Comparison of ENCODE assay signal across 12 cellular contexts in genomic region chrX:110026099-110026844, GRCh38. TPM values are rescaled to one million over a fixed set of nuclear protein-coding genes. Genes with fewer than 3 reads are reported as not detected.
DNase-seq lines count a peak whose midpoint lies in the region; FAIRE-seq and TF ChIP-seq lines count a peak whose summit lies in the region.
"Had no signal": no experiment of that assay in that cellular context is flagged by ENCODE, and none has a peak within 500 bp of the region (broad histone marks: within the 10 kb centered on the region; RNA-seq: fewer than 3 reads in every experiment).

No MANE protein-coding gene starts in this region.

- H3K4me3 ChIP-seq in mammary epithelial cell (replicated peaks in 1 of 3; ENCODE audit: insufficient read depth in 1 of 3, low read depth in 2 of 3, low read length in 3 of 3): no peak overlapping the region
- no peak overlapping the region for H3K4me3 ChIP-seq in stomach
- H3K4me3 ChIP-seq: K562 had no signal

- peak overlapping the region; percentile 28 for H3K9ac ChIP-seq in mammary epithelial cell (ENCODE audit: insufficient read depth, low read length)

- intact Hi-C loops in mammary epithelial cell (cut with micrococcal nuclease) (no loop called here), stomach (cut with DNase I; ENCODE audit: low total_unique reads) (no loop called here)

- TF ChIP-seq POLR2A in stomach (IDR thresholded peaks at IDR 0.05): no peak

- H3K4me1 ChIP-seq in mammary epithelial cell (ENCODE audit: insufficient read depth, low read length): peaks cover 14% of the 10 kb centered on the region
- peaks cover 0 to 23% (median 6%) of the 10 kb centered on the region in 4 donors for H3K4me1 ChIP-seq in stomach

- H3K79me2 ChIP-seq in mammary epithelial cell (ENCODE audit: insufficient read depth, low read length): no peaks in the 10 kb centered on the region

- FAIRE-seq in urothelium cell line (lab: Jason Lieb, UNC): no peak
- FAIRE-seq: K562 had no signal

- no peaks in the 10 kb centered on the region for H3K9me3 ChIP-seq in mammary epithelial cell (replicated peaks; ENCODE audit: insufficient read depth, low read length)
- no peaks in the 10 kb centered on the region for H3K9me3 ChIP-seq in stomach

- no peaks in the 10 kb centered on the region for H4K20me1 ChIP-seq in mammary epithelial cell (ENCODE audit: insufficient read depth, low read length)

- 44% methylated on average over 8 of the region's 9 CpGs for WGBS in mammary epithelial cell (ENCODE audit: low coverage, missing lambda C conversion rate)
- WGBS in stomach, 5 donors: 39 to 53% (median 43%) methylated on average over 9 of the region's 9 CpGs

- dilution Hi-C loops in mammary epithelial cell (cut with HindIII; ENCODE audit: low sequenced_read_pairs): loop anchor here (5.0 kb wide), 1 partner anchor 36 kb away; no protein-coding TSS in a partner anchor

- no peak for TF ChIP-seq EP300 in stomach (IDR thresholded peaks at IDR 0.05)

- CTCF ChIA-PET in mammary epithelial cell (lab: Charles Lee; ENCODE audit: low non-redundant PET): no interaction called here

- in situ Hi-C loops in mammary epithelial cell (cut with MboI; ENCODE audit: low sequenced_read_pairs in 2 of 2): no loop called here

- peak overlapping the region; percentile 41 for H3K4me2 ChIP-seq in mammary epithelial cell (ENCODE audit: insufficient read depth, low read depth, low read length)

- no peak for TF ChIP-seq CTCF in mammary epithelial cell (conservative IDR thresholded peaks at IDR 0.05 in 1 of 2, IDR thresholded peaks at IDR 0.05 in 1 of 2; ENCODE audit: extremely low read depth in 1 of 2, insufficient read depth in 1 of 2, low read depth in 1 of 2, low read length in 2 of 2)
- no peak for TF ChIP-seq CTCF in stomach (IDR thresholded peaks at IDR 0.05)

- H3K27ac ChIP-seq in mammary epithelial cell (ENCODE audit: insufficient read depth, low read depth, low read length) (peak overlapping the region; percentile 76), stomach (peak overlapping the region in 4 of 5 donors; percentile 29 to 77 (median 55))

- H3K36me3 ChIP-seq in mammary epithelial cell (ENCODE audit: insufficient read depth, low read length) (no peaks in the 10 kb centered on the region), stomach (peaks cover 0 to 6% (median 0%) of the 10 kb centered on the region in 4 donors)

- BruUV-seq in mammary epithelial cell (replicated peaks; lab: Mats Ljungman, UMichigan): no TSS peak

- DNase-seq in M059J (ENCODE audit: low read depth): peak; percentile 81
- DNase-seq in mammary epithelial cell: peak; percentile 85
- peak; percentile 59 for DNase-seq in kidney tubule cell (ENCODE audit: low spot score)
- DNase-seq in stomach: peak; percentile 38
- DNase-seq in urothelium cell line (ENCODE audit: low spot score): no peak
- DNase-seq in hippocampal formation (lab: John Stamatoyannopoulos, UW): no peak
- no peak for DNase-seq in D341Med (ENCODE audit: low spot score)
- DNase-seq in SKM-1 treated with dmso at 0.1 percent for 144 hours (lab: John Stamatoyannopoulos, UW; ENCODE audit: unreplicated experiment): no peak
- DNase-seq: mesenchymal stem cell; NCI-H510A treated with DMSO at 0.1 percent for 48 hours; stimulated activated CD4-positive, alpha-beta T cell treated with anti-CD3 and anti-CD28 coated beads, Interleukin-12 subunit alpha, Interleukin-12 subunit beta, amount 100 ng/mL, for 4 hours had no signal

- H2AFZ ChIP-seq in mammary epithelial cell (ENCODE audit: low read depth, low read length): peak overlapping the region; percentile 30

- H3K27me3 ChIP-seq in mammary epithelial cell (ENCODE audit: insufficient read depth, low read length) (no peaks in the 10 kb centered on the region), stomach (no peaks in the 10 kb centered on the region)

RNA-seq across cellular contexts. Expression of gene TMEM164, which starts 23.4 kb away (rescaled TPM):
- total RNA-seq in M059J (2014; rRNA removed; shearing (Covaris generic)): 32.6 and 33.4 TPM in 2 replicates
- total RNA-seq in mammary epithelial cell (10 to 100 TPM in 1 of 2 donors, 1 to 10 TPM in 1; 8.3 to 19.1 TPM), stomach (10 to 100 TPM in 4 of 5 donors, 1 to 10 TPM in 1; 4.9 to 29.7 (median 19.3) TPM)
- polyA plus RNA-seq in mammary epithelial cell (18.8 TPM), stomach (1 to 10 TPM; 6.3 to 9.8 (median 9.7) TPM)
- 32.6 TPM for polyA minus RNA-seq in mammary epithelial cell

Comparison
In these comparisons a context has a peak if more than half of its experiments do, and no peak if none do; other contexts are left out.
1. DNase-seq: peak in M059J (single experiment), mammary epithelial cell (single experiment), kidney tubule cell (single experiment) and stomach (single experiment); none in urothelium cell line (single experiment), hippocampal formation (0 of 2), D341Med (single experiment) and SKM-1 treated with dmso at 0.1 percent for 144 hours (single experiment).